Comparison of ENCODE assay signal across 21 cellular contexts in the genomic region with DNA sequence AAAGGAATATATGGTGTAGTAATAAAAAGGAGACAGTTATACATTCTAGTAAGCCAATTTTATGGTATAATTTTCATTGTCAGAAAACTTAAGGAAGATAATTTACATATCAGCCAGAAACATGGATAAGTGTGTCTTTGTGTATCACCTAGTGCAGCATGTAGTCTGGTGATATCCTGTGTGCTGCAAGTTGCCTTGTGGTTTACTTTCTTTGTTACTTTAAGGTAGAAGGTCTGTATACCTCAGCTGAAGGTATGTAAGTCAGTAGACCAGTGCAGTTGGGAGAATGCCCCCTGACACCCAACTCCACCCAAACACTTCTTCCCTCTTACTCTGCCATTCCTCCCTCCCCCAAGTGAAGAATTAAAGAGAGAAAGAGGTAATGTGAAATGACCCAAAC.
"Had no signal": no experiment of that assay in that cellular context is flagged by ENCODE, and none has a peak within 500 bp of the region (broad histone marks: within the 10 kb centered on the region; RNA-seq: fewer than 3 reads in every experiment).

No MANE protein-coding gene starts in this region.

- H3K9me3 ChIP-seq: ovary, right lobe of liver, tibial nerve, uterus had no signal

- H3K36me3 ChIP-seq: cardiac muscle cell, ovary, uterus had no signal

- H3K27me3 ChIP-seq: cardiac muscle cell, ovary, right lobe of liver, tibial nerve, uterus had no signal

- H3K27ac Mint-ChIP-seq: activated CD8-positive, alpha-beta memory T cell treated with anti-CD3 and anti-CD28 coated beads, Interleukin-2, amount 10 ng/mL, durations not matched to agents 7 days and 5 days; stimulated activated naive CD8-positive, alpha-beta T cell treated with anti-CD3 and anti-CD28 coated beads, Interleukin-15, Interleukin-2, amounts not matched to agents 100 ng/mL and 50 ng/mL, for 24 hours; T-helper 1 cell treated with Interleukin-12 subunit alpha and Interleukin-12 subunit beta and Interleukin-4 antibody, amounts not matched to agents 30 μg/mL and 1 μg/mL, for 36 hours had no signal

- H3K4me3 Mint-ChIP-seq: activated CD8-positive, alpha-beta memory T cell treated with anti-CD3 and anti-CD28 coated beads, Interleukin-2, amount 10 ng/mL, durations not matched to agents 7 days and 5 days; immature natural killer cell; stimulated activated naive CD8-positive, alpha-beta T cell treated with anti-CD3 and anti-CD28 coated beads, Interleukin-15, Interleukin-2, amounts not matched to agents 100 ng/mL and 50 ng/mL, for 24 hours; T-helper 1 cell treated with Interleukin-12 subunit alpha and Interleukin-12 subunit beta and Interleukin-4 antibody, amounts not matched to agents 30 μg/mL and 1 μg/mL, for 36 hours had no signal

- H3K27me3 Mint-ChIP-seq: activated CD8-positive, alpha-beta memory T cell treated with anti-CD3 and anti-CD28 coated beads, Interleukin-2, amount 10 ng/mL, durations not matched to agents 7 days and 5 days; stimulated activated naive CD8-positive, alpha-beta T cell treated with anti-CD3 and anti-CD28 coated beads, Interleukin-15, Interleukin-2, amounts not matched to agents 100 ng/mL and 50 ng/mL, for 24 hours had no signal

- H3K27ac ChIP-seq: cardiac muscle cell, ovary, right lobe of liver, tibial nerve, uterus, WERI-Rb-1 had no signal

- ATAC-seq: activated CD8-positive, alpha-beta memory T cell treated with anti-CD3 and anti-CD28 coated beads, Interleukin-2, amount 10 ng/mL, durations not matched to agents 7 days and 5 days; left ventricle myocardium superior; right lobe of liver had no signal

- FAIRE-seq: small intestine had no signal

- H3K36me3 Mint-ChIP-seq: immature natural killer cell had no signal

- DNase-seq: activated CD4-positive, alpha-beta T cell treated with anti-CD3 and anti-CD28 coated beads for 1 hour; activated CD4-positive, alpha-beta T cell treated with anti-CD3 and anti-CD28 coated beads, Interleukin-2, amount 50 U/mL, for 48 hours; activated CD8-positive, alpha-beta memory T cell treated with anti-CD3 and anti-CD28 coated beads, Interleukin-2, amount 10 ng/mL, durations not matched to agents 7 days and 5 days; activated effector memory CD4-positive, alpha-beta T cell treated with Interleukin-2 at 50 U/mL for 16 hours; activated naive CD4-positive, alpha-beta T cell treated with anti-CD3 and anti-CD28 coated beads, Interleukin-2, amount 50 U/mL, for 16 hours; activated T-cell treated with anti-CD3 and anti-CD28 coated beads, Interleukin-2, amount 50 U/mL, for 1 hour; dermis blood vessel endothelial cell; effector memory CD4-positive, alpha-beta T cell; immature natural killer cell; left ventricle myocardium superior; ovary; right lobe of liver; small intestine; stimulated activated CD4-positive, alpha-beta T cell treated with anti-CD3 and anti-CD28 coated beads, Interleukin-15, amount 100 ng/mL, for 24 hours; stimulated activated CD4-positive, alpha-beta T cell treated with anti-CD3 and anti-CD28 coated beads, Interleukin-2, amount 100 ng/mL, for 48 hours; uterus; WERI-Rb-1 had no signal

- H3K9me3 Mint-ChIP-seq: immature natural killer cell; stimulated activated naive CD8-positive, alpha-beta T cell treated with anti-CD3 and anti-CD28 coated beads, Interleukin-15, Interleukin-2, amounts not matched to agents 100 ng/mL and 50 ng/mL, for 24 hours; T-helper 1 cell treated with Interleukin-12 subunit alpha and Interleukin-12 subunit beta and Interleukin-4 antibody, amounts not matched to agents 30 μg/mL and 1 μg/mL, for 36 hours had no signal

- H3K4me3 ChIP-seq: cardiac muscle cell, ovary, right lobe of liver, tibial nerve, uterus had no signal
